1 cellular context compared by ENCODE assay signal in the genomic region with DNA sequence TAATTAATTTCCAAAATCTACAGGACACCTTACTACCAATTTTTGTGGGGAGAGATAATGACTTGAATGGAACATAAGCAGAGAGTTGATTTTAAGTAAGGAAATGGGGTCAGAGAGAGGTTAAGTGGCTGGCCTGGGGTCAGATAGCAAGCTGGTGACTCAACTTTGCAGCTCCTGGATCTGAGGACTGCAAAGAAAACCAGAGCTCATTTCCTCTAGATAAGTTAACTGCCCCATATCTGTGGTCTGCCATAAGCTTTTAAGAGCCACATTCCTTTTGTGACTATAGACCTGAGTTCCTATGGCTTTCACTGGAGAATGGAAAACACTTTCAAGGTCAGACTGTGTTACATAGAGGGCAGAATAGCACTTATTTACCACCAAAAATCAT.
TF ChIP-seq lines count a peak whose summit lies in the region.

No MANE protein-coding gene starts in this region.

TF ChIP-seq in HepG2, 621 proteins besides CTCF, POLR2A, EP300 and RAD21:
- TF ChIP-seq, protein P1, sequence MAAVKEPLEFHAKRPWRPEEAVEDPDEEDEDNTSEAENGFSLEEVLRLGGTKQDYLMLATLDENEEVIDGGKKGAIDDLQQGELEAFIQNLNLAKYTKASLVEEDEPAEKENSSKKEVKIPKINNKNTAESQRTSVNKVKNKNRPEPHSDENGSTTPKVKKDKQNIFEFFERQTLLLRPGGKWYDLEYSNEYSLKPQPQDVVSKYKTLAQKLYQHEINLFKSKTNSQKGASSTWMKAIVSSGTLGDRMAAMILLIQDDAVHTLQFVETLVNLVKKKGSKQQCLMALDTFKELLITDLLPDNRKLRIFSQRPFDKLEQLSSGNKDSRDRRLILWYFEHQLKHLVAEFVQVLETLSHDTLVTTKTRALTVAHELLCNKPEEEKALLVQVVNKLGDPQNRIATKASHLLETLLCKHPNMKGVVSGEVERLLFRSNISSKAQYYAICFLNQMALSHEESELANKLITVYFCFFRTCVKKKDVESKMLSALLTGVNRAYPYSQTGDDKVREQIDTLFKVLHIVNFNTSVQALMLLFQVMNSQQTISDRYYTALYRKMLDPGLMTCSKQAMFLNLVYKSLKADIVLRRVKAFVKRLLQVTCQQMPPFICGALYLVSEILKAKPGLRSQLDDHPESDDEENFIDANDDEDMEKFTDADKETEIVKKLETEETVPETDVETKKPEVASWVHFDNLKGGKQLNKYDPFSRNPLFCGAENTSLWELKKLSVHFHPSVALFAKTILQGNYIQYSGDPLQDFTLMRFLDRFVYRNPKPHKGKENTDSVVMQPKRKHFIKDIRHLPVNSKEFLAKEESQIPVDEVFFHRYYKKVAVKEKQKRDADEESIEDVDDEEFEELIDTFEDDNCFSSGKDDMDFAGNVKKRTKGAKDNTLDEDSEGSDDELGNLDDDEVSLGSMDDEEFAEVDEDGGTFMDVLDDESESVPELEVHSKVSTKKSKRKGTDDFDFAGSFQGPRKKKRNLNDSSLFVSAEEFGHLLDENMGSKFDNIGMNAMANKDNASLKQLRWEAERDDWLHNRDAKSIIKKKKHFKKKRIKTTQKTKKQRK (IDR thresholded peaks at IDR 0.05; ENCODE audit: low read length), result no peak
- no peak for TF ChIP-seq ZNF205 (CRISPR knock-in tag; IDR thresholded peaks at IDR 0.05)
- no peak for TF ChIP-seq HNRNPLL (IDR thresholded peaks at IDR 0.05; ENCODE audit: low read depth, low read length, poor library complexity, severe bottlenecking)
- TF ChIP-seq, protein P2, sequence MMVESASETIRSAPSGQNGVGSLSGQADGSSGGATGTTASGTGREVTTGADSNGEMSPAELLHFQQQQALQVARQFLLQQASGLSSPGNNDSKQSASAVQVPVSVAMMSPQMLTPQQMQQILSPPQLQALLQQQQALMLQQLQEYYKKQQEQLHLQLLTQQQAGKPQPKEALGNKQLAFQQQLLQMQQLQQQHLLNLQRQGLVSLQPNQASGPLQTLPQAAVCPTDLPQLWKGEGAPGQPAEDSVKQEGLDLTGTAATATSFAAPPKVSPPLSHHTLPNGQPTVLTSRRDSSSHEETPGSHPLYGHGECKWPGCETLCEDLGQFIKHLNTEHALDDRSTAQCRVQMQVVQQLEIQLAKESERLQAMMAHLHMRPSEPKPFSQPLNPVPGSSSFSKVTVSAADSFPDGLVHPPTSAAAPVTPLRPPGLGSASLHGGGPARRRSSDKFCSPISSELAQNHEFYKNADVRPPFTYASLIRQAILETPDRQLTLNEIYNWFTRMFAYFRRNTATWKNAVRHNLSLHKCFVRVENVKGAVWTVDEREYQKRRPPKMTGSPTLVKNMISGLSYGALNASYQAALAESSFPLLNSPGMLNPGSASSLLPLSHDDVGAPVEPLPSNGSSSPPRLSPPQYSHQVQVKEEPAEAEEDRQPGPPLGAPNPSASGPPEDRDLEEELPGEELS (CRISPR knock-in tag; IDR thresholded peaks at IDR 0.05), result no peak
